In the genomic region with DNA sequence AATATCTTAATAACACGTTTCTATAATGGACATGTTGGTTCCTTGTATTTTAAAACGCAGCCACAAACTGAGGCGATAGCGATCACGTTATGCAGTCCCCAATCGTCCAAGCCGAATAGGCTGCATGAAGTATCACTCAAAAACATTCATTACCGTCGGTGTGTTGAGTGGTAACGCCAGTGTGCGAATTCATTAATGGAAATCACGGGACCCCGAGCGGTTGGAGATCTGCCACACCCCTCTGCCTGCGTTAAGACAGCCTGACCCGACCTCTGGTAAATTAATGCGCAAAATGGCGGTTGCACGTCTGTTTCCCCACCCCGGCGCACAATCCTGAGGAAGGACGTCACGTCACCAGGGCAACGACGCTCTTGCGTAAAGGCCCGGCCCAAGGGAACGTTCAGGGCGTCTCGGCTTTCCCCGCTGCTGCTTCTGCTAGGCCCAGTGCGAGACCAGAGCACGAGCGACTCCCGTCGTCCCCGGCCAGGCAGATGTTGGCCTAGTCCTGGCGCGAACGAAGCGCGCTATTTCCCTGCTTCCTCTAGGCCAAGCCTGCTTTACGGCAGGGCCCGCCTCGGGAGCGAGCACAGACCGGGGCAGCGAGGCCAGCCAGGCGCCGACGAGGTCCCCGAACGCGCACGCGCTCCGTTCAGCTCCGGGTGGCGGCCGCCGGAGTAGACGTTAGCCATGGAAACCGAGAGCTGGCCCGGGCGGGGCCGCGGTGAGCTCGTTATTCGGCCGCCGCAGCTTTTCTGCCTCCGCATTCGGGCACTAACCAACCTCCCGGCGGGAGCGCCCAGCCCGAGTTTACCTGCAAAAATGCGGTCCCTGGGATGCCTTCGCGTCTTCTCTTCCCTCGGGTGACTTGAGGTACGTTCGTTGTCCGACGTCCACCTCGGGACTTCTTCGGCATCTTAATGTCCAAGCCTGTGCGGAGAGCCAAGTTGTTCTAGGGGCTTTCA, we compare ENCODE assay signal across 1 cellular context.
TF ChIP-seq lines count a peak whose summit lies in the region.

PCNX4 (plus strand) TSS at position 374 of the 962 bp plus-strand sequence. CDS start 15,716 bp downstream, outside the sequence.

TF ChIP-seq in GM12878, 131 proteins besides CTCF, POLR2A, EP300 and RAD21 (continued from another document and continues in another):
- TF ChIP-seq HSF1 (IDR thresholded peaks at IDR 0.05; ENCODE audit: low read depth, low read length) (no peak), ZZZ3 (IDR thresholded peaks at IDR 0.05; ENCODE audit: control insufficient read depth, insufficient read length, low read depth) (no peak), NFYA (IDR thresholded peaks at IDR 0.05; ENCODE audit: borderline replicate concordance, low read depth, low read length) (no peak), MLLT1 (IDR thresholded peaks at IDR 0.05) (peak; percentile 73; the same call in 1 of the 2 replicates), FOXM1 (IDR thresholded peaks at IDR 0.05; ENCODE audit: low read depth, low read length) (no peak), STAT3 (IDR thresholded peaks at IDR 0.05; ENCODE audit: low read depth, low read length) (no peak), MEF2B (IDR thresholded peaks at IDR 0.05; ENCODE audit: partially characterized antibody, poor library complexity, severe bottlenecking) (peak; percentile 82), YBX1 (IDR thresholded peaks at IDR 0.05) (no peak), IRF4 (IDR thresholded peaks at IDR 0.05; ENCODE audit: low read depth, low read length) (peak; percentile 38; the same call in 1 of the 2 replicates), NFXL1 (IDR thresholded peaks at IDR 0.05; ENCODE audit: borderline replicate concordance) (no peak), POU2F2 (IDR thresholded peaks at IDR 0.05; ENCODE audit: borderline replicate concordance, low read depth, low read length) (peak; percentile 92), IRF3 (IDR thresholded peaks at IDR 0.05) (no peak; the same call in 1 of the 2 replicates), ATF3 (IDR thresholded peaks at IDR 0.05; ENCODE audit: borderline replicate concordance, extremely low read depth, low read depth, low read length) (0 out of 2 replicates have a peak, but pooled peaks have one; percentile 48), WRNIP1 (IDR thresholded peaks at IDR 0.05; ENCODE audit: borderline replicate concordance, low read depth, low read length) (0 out of 2 replicates have a peak, but pooled peaks have one; percentile 61), RUNX3 (IDR thresholded peaks at IDR 0.05; ENCODE audit: low read length) (peak; percentile 87), CHD4 (IDR thresholded peaks at IDR 0.05) (no peak), ZBTB40 (IDR thresholded peaks at IDR 0.05; ENCODE audit: borderline replicate concordance) (peak; percentile 3; the same call in 1 of the 2 replicates), MYC (IDR thresholded peaks at IDR 0.05; ENCODE audit: insufficient read depth, insufficient read length, insufficient replicate concordance, low read length, severe bottlenecking) (peak; percentile 82), CBX5 (IDR thresholded peaks at IDR 0.05; ENCODE audit: low read depth) (peak; percentile 14; the same call in 1 of the 2 replicates), KDM1A (IDR thresholded peaks at IDR 0.05; ENCODE audit: borderline replicate concordance) (no peak), SKIL (IDR thresholded peaks at IDR 0.05; ENCODE audit: low read depth, poor library complexity, severe bottlenecking) (peak; percentile 12), ZNF384 (IDR thresholded peaks at IDR 0.05; ENCODE audit: borderline replicate concordance, low read depth, low read length) (no peak), SP1 (IDR thresholded peaks at IDR 0.05; ENCODE audit: low read depth, low read length) (peak; percentile 39)
- TF ChIP-seq, protein P1, sequence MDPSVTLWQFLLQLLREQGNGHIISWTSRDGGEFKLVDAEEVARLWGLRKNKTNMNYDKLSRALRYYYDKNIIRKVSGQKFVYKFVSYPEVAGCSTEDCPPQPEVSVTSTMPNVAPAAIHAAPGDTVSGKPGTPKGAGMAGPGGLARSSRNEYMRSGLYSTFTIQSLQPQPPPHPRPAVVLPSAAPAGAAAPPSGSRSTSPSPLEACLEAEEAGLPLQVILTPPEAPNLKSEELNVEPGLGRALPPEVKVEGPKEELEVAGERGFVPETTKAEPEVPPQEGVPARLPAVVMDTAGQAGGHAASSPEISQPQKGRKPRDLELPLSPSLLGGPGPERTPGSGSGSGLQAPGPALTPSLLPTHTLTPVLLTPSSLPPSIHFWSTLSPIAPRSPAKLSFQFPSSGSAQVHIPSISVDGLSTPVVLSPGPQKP (IDR thresholded peaks at IDR 0.05; ENCODE audit: low read depth, low read length), result peak; percentile 54; the same call in 1 of the 2 replicates
- TF ChIP-seq, protein P2, sequence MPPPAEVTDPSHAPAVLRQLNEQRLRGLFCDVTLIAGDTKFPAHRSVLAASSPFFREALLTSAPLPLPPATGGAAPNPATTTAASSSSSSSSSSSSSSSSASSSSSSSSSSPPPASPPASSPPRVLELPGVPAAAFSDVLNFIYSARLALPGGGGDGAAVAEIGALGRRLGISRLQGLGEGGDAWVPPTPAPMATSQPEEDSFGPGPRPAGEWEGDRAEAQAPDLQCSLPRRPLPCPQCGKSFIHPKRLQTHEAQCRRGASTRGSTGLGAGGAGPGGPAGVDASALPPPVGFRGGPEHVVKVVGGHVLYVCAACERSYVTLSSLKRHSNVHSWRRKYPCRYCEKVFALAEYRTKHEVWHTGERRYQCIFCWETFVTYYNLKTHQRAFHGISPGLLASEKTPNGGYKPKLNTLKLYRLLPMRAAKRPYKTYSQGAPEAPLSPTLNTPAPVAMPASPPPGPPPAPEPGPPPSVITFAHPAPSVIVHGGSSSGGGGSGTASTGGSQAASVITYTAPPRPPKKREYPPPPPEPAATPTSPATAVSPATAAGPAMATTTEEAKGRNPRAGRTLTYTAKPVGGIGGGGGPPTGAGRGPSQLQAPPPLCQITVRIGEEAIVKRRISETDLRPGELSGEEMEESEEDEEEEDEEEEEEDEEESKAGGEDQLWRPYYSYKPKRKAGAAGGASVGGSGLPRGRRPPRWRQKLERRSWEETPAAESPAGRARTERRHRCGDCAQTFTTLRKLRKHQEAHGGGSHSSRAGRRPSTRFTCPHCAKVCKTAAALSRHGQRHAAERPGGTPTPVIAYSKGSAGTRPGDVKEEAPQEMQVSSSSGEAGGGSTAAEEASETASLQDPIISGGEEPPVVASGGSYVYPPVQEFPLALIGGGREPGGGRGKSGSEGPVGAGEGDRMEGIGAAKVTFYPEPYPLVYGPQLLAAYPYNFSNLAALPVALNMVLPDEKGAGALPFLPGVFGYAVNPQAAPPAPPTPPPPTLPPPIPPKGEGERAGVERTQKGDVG (CRISPR knock-in tag; IDR thresholded peaks at IDR 0.05), result no peak
- TF ChIP-seq, protein P3, sequence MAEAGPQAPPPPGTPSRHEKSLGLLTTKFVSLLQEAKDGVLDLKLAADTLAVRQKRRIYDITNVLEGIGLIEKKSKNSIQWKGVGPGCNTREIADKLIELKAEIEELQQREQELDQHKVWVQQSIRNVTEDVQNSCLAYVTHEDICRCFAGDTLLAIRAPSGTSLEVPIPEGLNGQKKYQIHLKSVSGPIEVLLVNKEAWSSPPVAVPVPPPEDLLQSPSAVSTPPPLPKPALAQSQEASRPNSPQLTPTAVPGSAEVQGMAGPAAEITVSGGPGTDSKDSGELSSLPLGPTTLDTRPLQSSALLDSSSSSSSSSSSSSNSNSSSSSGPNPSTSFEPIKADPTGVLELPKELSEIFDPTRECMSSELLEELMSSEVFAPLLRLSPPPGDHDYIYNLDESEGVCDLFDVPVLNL (IDR thresholded peaks at IDR 0.05; ENCODE audit: low read depth, low read length), result no peak
- TF ChIP-seq, protein P4, sequence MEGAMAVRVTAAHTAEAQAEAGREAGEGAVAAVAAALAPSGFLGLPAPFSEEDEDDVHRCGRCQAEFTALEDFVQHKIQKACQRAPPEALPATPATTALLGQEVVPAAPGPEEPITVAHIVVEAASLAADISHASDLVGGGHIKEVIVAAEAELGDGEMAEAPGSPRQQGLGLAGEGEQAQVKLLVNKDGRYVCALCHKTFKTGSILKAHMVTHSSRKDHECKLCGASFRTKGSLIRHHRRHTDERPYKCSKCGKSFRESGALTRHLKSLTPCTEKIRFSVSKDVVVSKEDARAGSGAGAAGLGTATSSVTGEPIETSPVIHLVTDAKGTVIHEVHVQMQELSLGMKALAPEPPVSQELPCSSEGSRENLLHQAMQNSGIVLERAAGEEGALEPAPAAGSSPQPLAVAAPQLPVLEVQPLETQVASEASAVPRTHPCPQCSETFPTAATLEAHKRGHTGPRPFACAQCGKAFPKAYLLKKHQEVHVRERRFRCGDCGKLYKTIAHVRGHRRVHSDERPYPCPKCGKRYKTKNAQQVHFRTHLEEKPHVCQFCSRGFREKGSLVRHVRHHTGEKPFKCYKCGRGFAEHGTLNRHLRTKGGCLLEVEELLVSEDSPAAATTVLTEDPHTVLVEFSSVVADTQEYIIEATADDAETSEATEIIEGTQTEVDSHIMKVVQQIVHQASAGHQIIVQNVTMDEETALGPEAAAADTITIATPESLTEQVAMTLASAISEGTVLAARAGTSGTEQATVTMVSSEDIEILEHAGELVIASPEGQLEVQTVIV (IDR thresholded peaks at IDR 0.05; ENCODE audit: borderline replicate concordance, partially characterized antibody), result peak; percentile 99
